Comparison of ENCODE assay signal across 7 cellular contexts in the genomic region with DNA sequence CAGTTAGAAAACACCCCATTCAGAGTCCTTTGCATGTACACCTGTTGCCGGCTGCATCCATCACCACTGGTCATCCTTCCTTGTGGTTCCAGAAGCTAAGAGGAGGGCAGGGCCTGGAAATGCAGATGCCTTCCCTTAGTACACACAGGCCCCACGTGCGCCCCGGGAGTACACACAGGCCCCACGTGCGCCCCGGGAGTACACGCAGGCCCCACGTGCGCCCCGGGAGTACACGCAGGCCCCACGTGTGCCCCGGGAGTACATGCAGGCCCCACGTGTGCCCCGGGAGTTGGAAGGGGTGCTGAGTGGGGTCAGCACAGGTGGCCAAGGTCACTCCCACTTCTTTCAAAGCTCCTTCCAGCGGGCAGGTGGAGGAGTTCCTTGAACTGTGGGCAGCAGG.
"Had no signal": no experiment of that assay in that cellular context is flagged by ENCODE, and none has a peak within 500 bp of the region (broad histone marks: within the 10 kb centered on the region; RNA-seq: fewer than 3 reads in every experiment).

No MANE protein-coding gene starts in this region.

- DNase-seq: IMR-90, KBM-7, KG1 had no signal

- H3K4me3 ChIP-seq: K562 had no signal

- ATAC-seq: K562 had no signal

- FAIRE-seq: HTR-8/SVneo, K562 had no signal

- H3K27ac ChIP-seq: HL-60, KMS-11 had no signal

- H3K4me2 ChIP-seq: KMS-11 had no signal

- H3K9ac ChIP-seq: KMS-11 had no signal
